1 cellular context compared by ENCODE assay signal in the genomic region with DNA sequence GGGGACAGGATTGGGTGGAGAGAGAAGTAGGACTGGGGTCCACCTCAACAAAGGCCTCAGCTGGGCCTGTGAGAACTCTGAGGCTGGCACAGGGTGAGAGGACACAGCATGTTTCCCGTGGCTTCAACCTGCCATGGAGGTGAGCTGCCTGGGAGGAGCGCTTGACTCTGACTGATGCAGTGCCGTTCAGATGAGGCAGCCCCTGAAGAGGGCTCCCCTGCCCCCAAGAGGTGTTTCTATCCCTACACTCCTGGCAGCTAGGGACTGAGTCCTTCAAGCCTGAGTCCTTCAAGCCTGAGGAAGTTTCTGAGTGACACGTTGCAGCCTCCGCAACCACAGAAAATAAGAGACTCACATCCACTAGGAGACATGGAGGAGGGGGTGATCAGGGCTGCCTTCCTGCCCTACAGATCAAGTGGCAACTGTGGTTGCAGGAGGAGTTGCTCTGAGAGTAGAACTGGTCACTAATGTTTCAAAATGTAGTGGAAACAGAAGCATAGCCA.
TF ChIP-seq lines count a peak whose summit lies in the region.

No MANE protein-coding gene starts in this region.

TF ChIP-seq in GM23338, 12 proteins besides CTCF, POLR2A, EP300 and RAD21 (continued from another document):
- TF ChIP-seq, protein P1, sequence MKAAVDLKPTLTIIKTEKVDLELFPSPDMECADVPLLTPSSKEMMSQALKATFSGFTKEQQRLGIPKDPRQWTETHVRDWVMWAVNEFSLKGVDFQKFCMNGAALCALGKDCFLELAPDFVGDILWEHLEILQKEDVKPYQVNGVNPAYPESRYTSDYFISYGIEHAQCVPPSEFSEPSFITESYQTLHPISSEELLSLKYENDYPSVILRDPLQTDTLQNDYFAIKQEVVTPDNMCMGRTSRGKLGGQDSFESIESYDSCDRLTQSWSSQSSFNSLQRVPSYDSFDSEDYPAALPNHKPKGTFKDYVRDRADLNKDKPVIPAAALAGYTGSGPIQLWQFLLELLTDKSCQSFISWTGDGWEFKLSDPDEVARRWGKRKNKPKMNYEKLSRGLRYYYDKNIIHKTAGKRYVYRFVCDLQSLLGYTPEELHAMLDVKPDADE (IDR thresholded peaks at IDR 0.05): no peak
- TF ChIP-seq POLR2AphosphoS5 (IDR thresholded peaks at IDR 0.05; ENCODE audit: low read depth): no peak
- no peak for TF ChIP-seq EZH2phosphoT487 (IDR thresholded peaks at IDR 0.05; ENCODE audit: unreplicated experiment)
- TF ChIP-seq, protein P2, sequence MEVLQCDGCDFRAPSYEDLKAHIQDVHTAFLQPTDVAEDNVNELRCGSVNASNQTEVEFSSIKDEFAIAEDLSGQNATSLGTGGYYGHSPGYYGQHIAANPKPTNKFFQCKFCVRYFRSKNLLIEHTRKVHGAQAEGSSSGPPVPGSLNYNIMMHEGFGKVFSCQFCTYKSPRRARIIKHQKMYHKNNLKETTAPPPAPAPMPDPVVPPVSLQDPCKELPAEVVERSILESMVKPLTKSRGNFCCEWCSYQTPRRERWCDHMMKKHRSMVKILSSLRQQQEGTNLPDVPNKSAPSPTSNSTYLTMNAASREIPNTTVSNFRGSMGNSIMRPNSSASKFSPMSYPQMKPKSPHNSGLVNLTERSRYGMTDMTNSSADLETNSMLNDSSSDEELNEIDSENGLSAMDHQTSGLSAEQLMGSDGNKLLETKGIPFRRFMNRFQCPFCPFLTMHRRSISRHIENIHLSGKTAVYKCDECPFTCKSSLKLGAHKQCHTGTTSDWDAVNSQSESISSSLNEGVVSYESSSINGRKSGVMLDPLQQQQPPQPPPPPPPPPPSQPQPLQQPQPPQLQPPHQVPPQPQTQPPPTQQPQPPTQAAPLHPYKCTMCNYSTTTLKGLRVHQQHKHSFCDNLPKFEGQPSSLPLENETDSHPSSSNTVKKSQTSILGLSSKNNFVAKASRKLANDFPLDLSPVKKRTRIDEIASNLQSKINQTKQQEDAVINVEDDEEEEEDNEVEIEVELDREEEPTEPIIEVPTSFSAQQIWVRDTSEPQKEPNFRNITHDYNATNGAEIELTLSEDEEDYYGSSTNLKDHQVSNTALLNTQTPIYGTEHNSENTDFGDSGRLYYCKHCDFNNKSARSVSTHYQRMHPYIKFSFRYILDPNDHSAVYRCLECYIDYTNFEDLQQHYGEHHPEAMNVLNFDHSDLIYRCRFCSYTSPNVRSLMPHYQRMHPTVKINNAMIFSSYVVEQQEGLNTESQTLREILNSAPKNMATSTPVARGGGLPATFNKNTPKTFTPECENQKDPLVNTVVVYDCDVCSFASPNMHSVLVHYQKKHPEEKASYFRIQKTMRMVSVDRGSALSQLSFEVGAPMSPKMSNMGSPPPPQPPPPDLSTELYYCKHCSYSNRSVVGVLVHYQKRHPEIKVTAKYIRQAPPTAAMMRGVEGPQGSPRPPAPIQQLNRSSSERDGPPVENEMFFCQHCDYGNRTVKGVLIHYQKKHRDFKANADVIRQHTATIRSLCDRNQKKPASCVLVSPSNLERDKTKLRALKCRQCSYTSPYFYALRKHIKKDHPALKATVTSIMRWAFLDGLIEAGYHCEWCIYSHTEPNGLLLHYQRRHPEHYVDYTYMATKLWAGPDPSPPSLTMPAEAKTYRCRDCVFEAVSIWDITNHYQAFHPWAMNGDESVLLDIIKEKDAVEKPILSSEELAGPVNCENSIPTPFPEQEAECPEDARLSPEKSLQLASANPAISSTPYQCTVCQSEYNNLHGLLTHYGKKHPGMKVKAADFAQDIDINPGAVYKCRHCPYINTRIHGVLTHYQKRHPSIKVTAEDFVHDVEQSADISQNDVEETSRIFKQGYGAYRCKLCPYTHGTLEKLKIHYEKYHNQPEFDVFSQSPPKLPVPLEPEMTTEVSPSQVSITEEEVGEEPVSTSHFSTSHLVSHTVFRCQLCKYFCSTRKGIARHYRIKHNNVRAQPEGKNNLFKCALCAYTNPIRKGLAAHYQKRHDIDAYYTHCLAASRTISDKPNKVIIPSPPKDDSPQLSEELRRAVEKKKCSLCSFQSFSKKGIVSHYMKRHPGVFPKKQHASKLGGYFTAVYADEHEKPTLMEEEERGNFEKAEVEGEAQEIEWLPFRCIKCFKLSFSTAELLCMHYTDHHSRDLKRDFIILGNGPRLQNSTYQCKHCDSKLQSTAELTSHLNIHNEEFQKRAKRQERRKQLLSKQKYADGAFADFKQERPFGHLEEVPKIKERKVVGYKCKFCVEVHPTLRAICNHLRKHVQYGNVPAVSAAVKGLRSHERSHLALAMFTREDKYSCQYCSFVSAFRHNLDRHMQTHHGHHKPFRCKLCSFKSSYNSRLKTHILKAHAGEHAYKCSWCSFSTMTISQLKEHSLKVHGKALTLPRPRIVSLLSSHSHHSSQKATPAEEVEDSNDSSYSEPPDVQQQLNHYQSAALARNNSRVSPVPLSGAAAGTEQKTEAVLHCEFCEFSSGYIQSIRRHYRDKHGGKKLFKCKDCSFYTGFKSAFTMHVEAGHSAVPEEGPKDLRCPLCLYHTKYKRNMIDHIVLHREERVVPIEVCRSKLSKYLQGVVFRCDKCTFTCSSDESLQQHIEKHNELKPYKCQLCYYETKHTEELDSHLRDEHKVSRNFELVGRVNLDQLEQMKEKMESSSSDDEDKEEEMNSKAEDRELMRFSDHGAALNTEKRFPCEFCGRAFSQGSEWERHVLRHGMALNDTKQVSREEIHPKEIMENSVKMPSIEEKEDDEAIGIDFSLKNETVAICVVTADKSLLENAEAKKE (CRISPR knock-in tag; IDR thresholded peaks at IDR 0.05): no peak
- TF ChIP-seq STAT1 (IDR thresholded peaks at IDR 0.05; ENCODE audit: unreplicated experiment): no peak
- TF ChIP-seq CREB1 (CRISPR knock-in tag; IDR thresholded peaks at IDR 0.05; ENCODE audit: low read depth): no peak
TF ChIP-seq in GM23338: peak in this region for 0.
